8 cellular contexts compared by ENCODE assay signal in genomic region chr12:106773945-106774807, GRCh38. TPM values are rescaled to one million over a fixed set of nuclear protein-coding genes. Genes with fewer than 3 reads are reported as not detected.
DNase-seq lines count a peak whose midpoint lies in the region; ATAC-seq, FAIRE-seq and TF ChIP-seq lines count a peak whose summit lies in the region.

RIC8B (plus strand) TSS chr12:106774682; CDS start chr12:106774746, 64 bp downstream.

- H3K23me2 ChIP-seq in H1 (ENCODE audit: low read depth, low read length), result peaks cover 7% of the 10 kb centered on the region; the same call in 1 of the 2 replicates

- H3K56ac ChIP-seq in H1 (replicated peaks; ENCODE audit: insufficient read length, low read depth, low read length) (peak within 1 kb of the TSS; percentile 87), mesendoderm (ENCODE audit: low read length) (peak within 1 kb of the TSS; percentile 97)

- peaks cover 40 to 48% (median 44%) of the 10 kb centered on the region in 3 donors for H3K4me1 Mint-ChIP-seq in CD8-positive, alpha-beta memory T cell
- peaks cover 25% of the 10 kb centered on the region for H3K4me1 Mint-ChIP-seq in activated CD8-positive, alpha-beta memory T cell treated with anti-CD3 and anti-CD28 coated beads, Interleukin-2, amount 10 ng/mL, durations not matched to agents 7 days and 5 days

- peaks cover 0 to 11% (median 0%) of the 10 kb centered on the region in 3 donors for H3K36me3 Mint-ChIP-seq in CD8-positive, alpha-beta memory T cell
- peaks cover 2% of the 10 kb centered on the region for H3K36me3 Mint-ChIP-seq in activated CD8-positive, alpha-beta memory T cell treated with anti-CD3 and anti-CD28 coated beads, Interleukin-2, amount 10 ng/mL, durations not matched to agents 7 days and 5 days

- TF ChIP-seq CTCF in H1 (IDR thresholded peaks at IDR 0.05; ENCODE audit: control extremely low read depth in 1 of 3, insufficient read depth in 1 of 3, low read depth in 1 of 3, low read length in 3 of 3), result no peak

- H3K4me1 ChIP-seq in CD8-positive, alpha-beta memory T cell (ENCODE audit: insufficient read depth, low read length), result peaks cover 18% of the 10 kb centered on the region
- H3K4me1 ChIP-seq in H1 (replicated peaks in 1 of 4; ENCODE audit: control insufficient read depth in 3 of 4, insufficient read depth in 4 of 4, low read length in 3 of 4), result peaks cover 5 to 14% (median 8%) of the 10 kb centered on the region in 4 experiments; a peak in 5 of 7 replicates
- H3K4me1 ChIP-seq in mesendoderm (ENCODE audit: control insufficient read depth, low read depth, low read length), result peaks cover 9% of the 10 kb centered on the region

- H3K14ac ChIP-seq in H1 (ENCODE audit: insufficient read length), result no peak within 1 kb of the TSS

- peak within 1 kb of the TSS; percentile 19 for H2BK120ac ChIP-seq in H1 (replicated peaks; ENCODE audit: low read depth, low read length)
- no peak within 1 kb of the TSS for H2BK120ac ChIP-seq in mesendoderm (ENCODE audit: low read depth, low read length)

- ATAC-seq in GM19468 (IDR thresholded peaks at IDR 0.05; ENCODE audit: extremely low read depth, unreplicated experiment), result peak; percentile 69
- peak; percentile 90 for ATAC-seq in activated CD8-positive, alpha-beta memory T cell treated with anti-CD3 and anti-CD28 coated beads, Interleukin-2, amount 10 ng/mL, durations not matched to agents 7 days and 5 days

- peak within 1 kb of the TSS; percentile 88 for H4K91ac ChIP-seq in H1 (replicated peaks; ENCODE audit: insufficient read length, low read length)

- no peaks in the 10 kb centered on the region for H3K36me3 ChIP-seq in CD8-positive, alpha-beta memory T cell (ENCODE audit: insufficient read depth, low read length)
- H3K36me3 ChIP-seq in H1 (ENCODE audit: control insufficient read depth in 2 of 4, insufficient read depth in 4 of 4, low read length in 3 of 4) (no peaks in the 10 kb centered on the region; a peak in 1 of 8 replicates), mesendoderm (ENCODE audit: control insufficient read depth, insufficient read depth, low read length) (no peaks in the 10 kb centered on the region)

- H2AK5ac ChIP-seq in H1 (ENCODE audit: low read depth, low read length) (no peak within 1 kb of the TSS; the same call in 1 of the 2 replicates), mesendoderm (ENCODE audit: low read length) (peak within 1 kb of the TSS; percentile 22)

- H2BK12ac ChIP-seq in H1 (ENCODE audit: low read depth, low read length), result peak within 1 kb of the TSS; percentile 88

- peak; percentile 74 for FAIRE-seq in H1 (lab: Jason Lieb, UNC)

- peak within 1 kb of the TSS; percentile 96 for H2AFZ ChIP-seq in H1 (ENCODE audit: low read length)

- H3K9ac ChIP-seq in H1 (replicated peaks in 1 of 4; ENCODE audit: extremely low read depth in 1 of 4, low read depth in 3 of 4, low read length in 3 of 4), result peak within 1 kb of the TSS; percentile 54 to 86 (median 85)
- peak within 1 kb of the TSS; percentile 89 for H3K9ac ChIP-seq in mesendoderm (ENCODE audit: low read length)

- TF ChIP-seq POLR2A in H1 (IDR thresholded peaks at IDR 0.05; ENCODE audit: control extremely low read depth in 1 of 2, low read depth in 2 of 2, low read length in 2 of 2), result peak; percentile 61 to 82

- POLR2A ChIA-PET in CD8-positive, alpha-beta memory T cell (lab: Charles Lee), result interaction anchor here (0.9 kb wide), 1 partner anchor 27 kb away, joined by 3 read pairs; no protein-coding TSS in a partner anchor
- POLR2A ChIA-PET in H1 (lab: Charles Lee; ENCODE audit: partially characterized antibody), result interaction anchor here (0.7 to 2.6 kb wide), 10 partner anchors 10 to 192 kb away, joined by 3 to 9 read pairs (median 4); no protein-coding TSS in a partner anchor

- H4K8ac ChIP-seq in H1 (ENCODE audit: extremely low read depth, insufficient read depth, low read length) (peak within 1 kb of the TSS; percentile 97), mesendoderm (ENCODE audit: low read depth, low read length) (no peak within 1 kb of the TSS)

- no peak within 1 kb of the TSS for H3K23ac ChIP-seq in H1 (ENCODE audit: insufficient read length)
- H3K23ac ChIP-seq in mesendoderm (ENCODE audit: low read length), result peak within 1 kb of the TSS; percentile 92

- CTCF ChIA-PET in CD8-positive, alpha-beta memory T cell (lab: Charles Lee), result no interaction called here
- CTCF ChIA-PET in activated CD8-positive, alpha-beta memory T cell treated with anti-CD3 and anti-CD28 coated beads, Interleukin-2, amount 10 ng/mL, durations not matched to agents 7 days and 5 days (lab: Charles Lee), result interaction anchor here (1.6 kb wide), 1 partner anchor 181 kb away, joined by 3 read pairs; the partner anchor contains the start of gene TMEM263
- CTCF ChIA-PET in H1 (lab: Charles Lee; ENCODE audit: partially characterized antibody), result interaction anchor here (0.6 to 1.8 kb wide), 3 partner anchors 17 to 50 kb away, joined by 3 to 6 read pairs (median 3); no protein-coding TSS in a partner anchor

- peaks cover 14 to 44% of the 10 kb centered on the region in 2 experiments for H3K79me2 ChIP-seq in H1 (ENCODE audit: control insufficient read depth in 1 of 2, insufficient read depth in 2 of 2, low read length in 2 of 2)
- H3K79me2 ChIP-seq in mesendoderm (ENCODE audit: control insufficient read depth, insufficient read depth, low read length), result peaks cover 14% of the 10 kb centered on the region

- WGBS in H1 (ENCODE audit: extremely low coverage in 1 of 2, insufficient coverage in 1 of 2, insufficient read length in 1 of 2, insufficient replicate concordance in 2 of 2, low coverage in 1 of 2, low lambda C conversion rate in 2 of 2, missing lambda C conversion rate in 1 of 2), 2 experiments, result 1% methylated on average over 57 of the region's 71 CpGs; no CpG with 5 or more reads in 1 of the 2 experiments
- no CpG with 5 or more reads among the region's 71 CpGs for WGBS in mesendoderm (ENCODE audit: extremely low coverage, insufficient coverage, low lambda C conversion rate)

- TF ChIP-seq RAD21 in H1 (IDR thresholded peaks at IDR 0.05 in 1 of 2, conservative IDR thresholded peaks at IDR 0.05 in 1 of 2; ENCODE audit: low read depth in 2 of 2, low read length in 2 of 2), result peak in 1 of 2 experiments; percentile 9; a peak in 1 of 4 replicates

- peak within 1 kb of the TSS; percentile 93 for H2BK5ac ChIP-seq in H1 (ENCODE audit: low read depth, low read length)
- H2BK5ac ChIP-seq in mesendoderm (ENCODE audit: low read length), result peak within 1 kb of the TSS; percentile 80

- H3K4me2 ChIP-seq in H1 (ENCODE audit: insufficient read depth in 1 of 2, low read depth in 2 of 2, low read length in 2 of 2) (peak within 1 kb of the TSS; percentile 68 to 94), mesendoderm (ENCODE audit: low read length) (peak within 1 kb of the TSS; percentile 87)

- H3K27ac ChIP-seq in CD8-positive, alpha-beta memory T cell (ENCODE audit: low read depth, low read length), result peak within 1 kb of the TSS; percentile 93
- H3K27ac ChIP-seq in H1 (ENCODE audit: low read depth, low read length) (peak within 1 kb of the TSS; percentile 92), mesendoderm (ENCODE audit: low read depth, low read length) (peak within 1 kb of the TSS; percentile 94)

- peak within 1 kb of the TSS; percentile 82 for H4K5ac ChIP-seq in H1 (ENCODE audit: insufficient read length, low read depth, low read length)
- H4K5ac ChIP-seq in mesendoderm (ENCODE audit: low read length), result no peak within 1 kb of the TSS

- H2BK15ac ChIP-seq in H1 (ENCODE audit: low read length), result no peak within 1 kb of the TSS
- no peak within 1 kb of the TSS for H2BK15ac ChIP-seq in mesendoderm (replicated peaks; ENCODE audit: low read depth)

- peaks cover 0 to 5% of the 10 kb centered on the region in 2 donors for H3K27me3 Mint-ChIP-seq in CD8-positive, alpha-beta memory T cell
- no peaks in the 10 kb centered on the region for H3K27me3 Mint-ChIP-seq in activated CD8-positive, alpha-beta memory T cell treated with anti-CD3 and anti-CD28 coated beads, Interleukin-2, amount 10 ng/mL, durations not matched to agents 7 days and 5 days

- H3K18ac ChIP-seq in H1 (ENCODE audit: extremely low read depth, low read length) (peak within 1 kb of the TSS; percentile 98), mesendoderm (ENCODE audit: low read length) (peak within 1 kb of the TSS; percentile 83)

- H3K79me1 ChIP-seq in H1 (ENCODE audit: low read depth, low read length) (peaks cover 2% of the 10 kb centered on the region; the same call in 1 of the 2 replicates), mesendoderm (ENCODE audit: low read length) (peaks cover 18% of the 10 kb centered on the region)

- no peaks in the 10 kb centered on the region for H3K27me3 ChIP-seq in CD8-positive, alpha-beta memory T cell (ENCODE audit: insufficient read depth, low read length, poor library complexity, severe bottlenecking)
- H3K27me3 ChIP-seq in H1 (replicated peaks in 1 of 4; ENCODE audit: control insufficient read depth in 3 of 4, extremely low read depth in 1 of 4, insufficient read depth in 3 of 4, low read length in 3 of 4), result no peaks in the 10 kb centered on the region
- no peaks in the 10 kb centered on the region for H3K27me3 ChIP-seq in mesendoderm (ENCODE audit: insufficient read depth, low read length, poor library complexity)

- H3K4me3 ChIP-seq in CD8-positive, alpha-beta memory T cell (ENCODE audit: low read length), result peak within 1 kb of the TSS; percentile 97
- H3K4me3 ChIP-seq in H1 (ENCODE audit: extremely low read depth in 1 of 4, insufficient read depth in 2 of 4, low read depth in 3 of 4, low read length in 4 of 4), result peak within 1 kb of the TSS; percentile 81 to 92 (median 85)
- peak within 1 kb of the TSS; percentile 89 for H3K4me3 ChIP-seq in mesendoderm (ENCODE audit: low read length)

- H3K27ac Mint-ChIP-seq in CD8-positive, alpha-beta memory T cell, result peak within 1 kb of the TSS; percentile 87 to 100 (median 99)
- peak within 1 kb of the TSS; percentile 96 for H3K27ac Mint-ChIP-seq in activated CD8-positive, alpha-beta memory T cell treated with anti-CD3 and anti-CD28 coated beads, Interleukin-2, amount 10 ng/mL, durations not matched to agents 7 days and 5 days

- TF ChIP-seq EP300 in H1 (IDR thresholded peaks at IDR 0.05; ENCODE audit: borderline replicate concordance in 1 of 2, low read depth in 2 of 2, low read length in 2 of 2), result peak in 1 of 2 experiments; percentile 29; a peak in 1 of 3 replicates

- H2BK20ac ChIP-seq in H1 (ENCODE audit: low read length), result no peak within 1 kb of the TSS

- peak within 1 kb of the TSS; percentile 88 to 99 (median 96) for H3K4me3 Mint-ChIP-seq in CD8-positive, alpha-beta memory T cell
- peak within 1 kb of the TSS; percentile 97 for H3K4me3 Mint-ChIP-seq in activated CD8-positive, alpha-beta memory T cell treated with anti-CD3 and anti-CD28 coated beads, Interleukin-2, amount 10 ng/mL, durations not matched to agents 7 days and 5 days

- H3K9me3 Mint-ChIP-seq in CD8-positive, alpha-beta memory T cell, result no peaks in the 10 kb centered on the region
- no peaks in the 10 kb centered on the region for H3K9me3 Mint-ChIP-seq in activated CD8-positive, alpha-beta memory T cell treated with anti-CD3 and anti-CD28 coated beads, Interleukin-2, amount 10 ng/mL, durations not matched to agents 7 days and 5 days (ENCODE audit: low read depth)

- DNase-seq in CD8-positive, alpha-beta memory T cell, result peak; percentile 61 to 83 (median 76)
- DNase-seq in HS-5 (ENCODE audit: low read depth) (peak; percentile 96), NOMO-1 treated with dmso at 0.1 percent for 144 hours (lab: John Stamatoyannopoulos, UW; ENCODE audit: unreplicated experiment) (peak; percentile 92), H1 (ENCODE audit: low read depth in 1 of 2, low spot score in 2 of 2) (peak; percentile 95 to 98), mesendoderm (peak; percentile 100)
- peak; percentile 89 for DNase-seq in activated CD8-positive, alpha-beta memory T cell treated with anti-CD3 and anti-CD28 coated beads, Interleukin-2, amount 10 ng/mL, durations not matched to agents 7 days and 5 days
- DNase-seq in stimulated activated CD8-positive, alpha-beta memory T cell treated with anti-CD3 and anti-CD28 coated beads, Interleukin-15, amount 100 ng/mL, for 1 hour (ENCODE audit: low read depth), result peak; percentile 56

- H3K4ac ChIP-seq in H1 (replicated peaks; ENCODE audit: insufficient read length, low read depth, low read length), result peak within 1 kb of the TSS; percentile 73
- H3K4ac ChIP-seq in mesendoderm (ENCODE audit: low read depth, low read length), result peak within 1 kb of the TSS; percentile 59

- H3K9me3 ChIP-seq in CD8-positive, alpha-beta memory T cell (ENCODE audit: low read length), result no peaks in the 10 kb centered on the region
- no peaks in the 10 kb centered on the region for H3K9me3 ChIP-seq in H1 (ENCODE audit: insufficient read depth in 2 of 2, low read depth in 1 of 2, low read length in 1 of 2)

- H4K20me1 ChIP-seq in H1 (replicated peaks in 1 of 2; ENCODE audit: control insufficient read depth in 1 of 2, insufficient read depth in 2 of 2, low read length in 2 of 2), result peaks cover 0 to 7% of the 10 kb centered on the region in 2 experiments

RNA-seq across cellular contexts. Expression of gene RIC8B, which starts in this region (rescaled TPM):
- total RNA-seq in CD8-positive, alpha-beta memory T cell, result 10 to 100 TPM in 1 of 2 experiments, 1 to 10 TPM in 1; 9.9 to 11.2 TPM
- 10.2 TPM for polyA plus RNA-seq in CD8-positive, alpha-beta memory T cell
- 10 to 100 TPM; 14.2 to 15.0 TPM for total RNA-seq in activated CD8-positive, alpha-beta memory T cell treated with anti-CD3 and anti-CD28 coated beads, Interleukin-2, amount 10 ng/mL, durations not matched to agents 7 days and 5 days
- 23.6 and 25.3 TPM in 2 replicates for total RNA-seq in H1 (2021; fragmentation: NEBNext Ultra II Directional; extraction: Animal tissue kit (Norgen Biotek cat#: 25700))
- 5.7 and 8.2 TPM in 2 replicates for polyA plus RNA-seq in H1 (2011; rRNA removed)
- polyA plus RNA-seq in H1 (2011; cell fraction: cytosol; rRNA removed), result 8.9 TPM
- polyA plus RNA-seq in H1 (2011; cell fraction: nucleus; rRNA removed), result 11.2 TPM
- polyA plus RNA-seq in H1 (2012, experiment 1 of 2), result 11.9 to 21.6 TPM (median 14.6 TPM) in 4 replicates
- polyA plus RNA-seq in H1 (2012, experiment 2 of 2), result 2.3 TPM
- polyA plus RNA-seq in H1 (2013, experiment 1 of 2), result 10.2 TPM
- 9.6 TPM for polyA plus RNA-seq in H1 (2013, experiment 2 of 2)
- 47.0 and 61.7 TPM in 2 replicates for polyA minus RNA-seq in H1 (2011; rRNA and poly(A)+ RNA removed)
- 8.8 TPM for polyA minus RNA-seq in H1 (2011; cell fraction: cytosol; rRNA and poly(A)+ RNA removed)
- 49.1 TPM for polyA minus RNA-seq in H1 (2011; cell fraction: nucleus; rRNA and poly(A)+ RNA removed)
- 6.7 TPM for polyA plus RNA-seq in mesendoderm (2013, experiment 1 of 2)
- 7.7 TPM for polyA plus RNA-seq in mesendoderm (2013, experiment 2 of 2)

Comparison
In these comparisons a context has a peak if more than half of its experiments do, and no peak if none do; other contexts are left out.
1. Peak in every context shown above with its lines: DNase-seq, ATAC-seq, H3K4me3 ChIP-seq and H3K27ac ChIP-seq.